Comparison of ENCODE assay signal across 19 cellular contexts in the genomic region with DNA sequence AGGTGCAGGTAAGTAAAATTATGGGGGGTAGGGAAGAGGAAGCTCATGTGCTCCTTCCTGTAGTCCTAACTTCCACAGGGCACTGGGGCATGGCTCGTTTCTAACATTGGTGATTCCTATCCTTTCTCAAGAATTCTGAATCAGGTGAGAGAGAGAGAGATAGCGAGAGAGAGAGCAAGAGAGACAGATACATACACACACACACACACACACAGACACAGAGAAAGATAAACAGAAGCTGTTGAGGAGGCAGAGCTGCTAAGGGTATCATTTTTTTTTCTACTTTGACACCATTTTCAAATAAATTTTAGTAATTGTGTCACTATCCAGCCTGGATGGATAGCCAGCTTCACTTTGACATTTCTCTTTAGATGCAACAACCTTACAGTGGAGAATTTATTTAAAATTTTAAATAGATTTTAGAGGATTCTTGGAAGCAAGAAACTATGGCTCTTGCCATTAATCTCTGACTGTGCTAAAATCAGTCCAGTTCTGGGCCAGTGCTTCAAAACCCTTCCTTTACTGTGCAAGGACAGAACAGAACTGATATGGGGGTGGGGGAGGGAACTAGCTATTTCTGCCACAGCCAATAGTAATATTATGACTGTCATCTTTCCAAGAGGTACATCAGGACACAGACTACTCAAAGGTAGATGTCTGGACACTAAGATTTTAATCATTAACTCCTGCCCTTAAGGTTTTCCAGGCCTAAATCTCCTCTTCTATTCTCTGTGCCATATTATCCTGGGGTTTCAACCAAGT. TPM values are rescaled to one million over a fixed set of nuclear protein-coding genes. Genes with fewer than 3 reads are reported as not detected.
DNase-seq lines count a peak whose midpoint lies in the region; ATAC-seq and TF ChIP-seq lines count a peak whose summit lies in the region.
"Had no signal": no experiment of that assay in that cellular context is flagged by ENCODE, and none has a peak within 500 bp of the region (broad histone marks: within the 10 kb centered on the region; RNA-seq: fewer than 3 reads in every experiment).

No MANE protein-coding gene starts in this region.

- H3K4me3 ChIP-seq in adrenal gland: no peak overlapping the region
- no peak overlapping the region for H3K4me3 ChIP-seq in body of pancreas
- no peak overlapping the region for H3K4me3 ChIP-seq in liver (ENCODE audit: low read depth in 1 of 3, low read length in 3 of 3)
- H3K4me3 ChIP-seq in skeletal muscle tissue (ENCODE audit: low read length in 3 of 3): peak overlapping the region in 1 of 3 donors; percentile 6
- H3K4me3 ChIP-seq: BLaER1 had no signal

- no peaks in the 10 kb centered on the region for H3K36me3 ChIP-seq in adrenal gland (replicated peaks in 1 of 2)
- H3K36me3 ChIP-seq in body of pancreas (replicated peaks in 1 of 2; ENCODE audit: insufficient read depth in 1 of 2, low read depth in 2 of 2): no peaks in the 10 kb centered on the region
- no peaks in the 10 kb centered on the region for H3K36me3 ChIP-seq in liver (ENCODE audit: control insufficient read depth in 4 of 4, insufficient read depth in 3 of 4, low read depth in 1 of 4, low read length in 3 of 4)
- no peaks in the 10 kb centered on the region for H3K36me3 ChIP-seq in skeletal muscle tissue (ENCODE audit: control insufficient read depth in 3 of 3, insufficient read depth in 3 of 3, low read length in 3 of 3)
- H3K36me3 ChIP-seq: BLaER1 had no signal

- TF ChIP-seq POLR2A in adrenal gland (IDR thresholded peaks at IDR 0.05) (no peak), body of pancreas (IDR thresholded peaks at IDR 0.05) (no peak)

- POLR2A ChIA-PET in activated CD8-positive, alpha-beta T cell treated with anti-CD3 and anti-CD28 coated beads, Interleukin-2, amount 10 ng/mL, durations not matched to agents 7 days and 5 days (lab: Charles Lee): no interaction called here

- WGBS in adrenal gland, 4 donors: 55 to 74% (median 59%) methylated on average over 2 of the region's 2 CpGs
- WGBS in body of pancreas, 2 donors: 34 to 41% methylated on average over 2 of the region's 2 CpGs
- 35% methylated on average over 2 of the region's 2 CpGs for WGBS in liver

- H3K27me3 Mint-ChIP-seq in activated CD8-positive, alpha-beta T cell treated with anti-CD3 and anti-CD28 coated beads, Interleukin-2, amount 10 ng/mL, durations not matched to agents 7 days and 5 days (ENCODE audit: low read depth): peaks cover 9% of the 10 kb centered on the region
- H3K27me3 Mint-ChIP-seq: CD4-positive, alpha-beta T cell had no signal

- DNase-seq in adrenal gland (peak in 1 of 7 donors; percentile 27), body of pancreas (no peak), iPS-NIHi7 (ENCODE audit: extremely low spot score) (no peak)
- DNase-seq in activated CD8-positive, alpha-beta T cell treated with anti-CD3 and anti-CD28 coated beads, Interleukin-2, amount 10 ng/mL, durations not matched to agents 7 days and 5 days: no peak
- DNase-seq: ACHN; CD4-positive, alpha-beta T cell; COR-L47; DMS79; Kasumi-1; NCI-H1694; NCI-H2081; NCI-H2171 treated with DMSO at 0.1 percent for 48 hours; NCI-H446 treated with DMSO at 0.1 percent for 48 hours; NCI-H526 treated with DMSO at 0.1 percent for 48 hours; OCI-M1 had no signal

- no peaks in the 10 kb centered on the region for H3K9me3 Mint-ChIP-seq in activated CD8-positive, alpha-beta T cell treated with anti-CD3 and anti-CD28 coated beads, Interleukin-2, amount 10 ng/mL, durations not matched to agents 7 days and 5 days (ENCODE audit: insufficient read depth)
- H3K9me3 Mint-ChIP-seq: CD4-positive, alpha-beta T cell had no signal

- H3K4me1 Mint-ChIP-seq in activated CD8-positive, alpha-beta T cell treated with anti-CD3 and anti-CD28 coated beads, Interleukin-2, amount 10 ng/mL, durations not matched to agents 7 days and 5 days (ENCODE audit: low read depth): peaks cover 28% of the 10 kb centered on the region

- H3K9me3 ChIP-seq in adrenal gland (replicated peaks in 1 of 3): no peaks in the 10 kb centered on the region
- no peaks in the 10 kb centered on the region for H3K9me3 ChIP-seq in body of pancreas
- no peaks in the 10 kb centered on the region for H3K9me3 ChIP-seq in liver (ENCODE audit: control insufficient read depth in 4 of 4, low read length in 3 of 4)
- H3K9me3 ChIP-seq in skeletal muscle tissue (ENCODE audit: control insufficient read depth in 3 of 3, low read length in 3 of 3): no peaks in the 10 kb centered on the region
- H3K9me3 ChIP-seq: BLaER1 had no signal

- H3K4me1 ChIP-seq in adrenal gland (replicated peaks in 1 of 2): peaks cover 20 to 24% of the 10 kb centered on the region in 2 donors
- peaks cover 49% of the 10 kb centered on the region for H3K4me1 ChIP-seq in body of pancreas
- H3K4me1 ChIP-seq in liver (ENCODE audit: control insufficient read depth in 4 of 4, insufficient read depth in 4 of 4, low read length in 3 of 4): peaks cover 8 to 42% (median 34%) of the 10 kb centered on the region in 4 donors
- peaks cover 15 to 34% (median 17%) of the 10 kb centered on the region in 3 donors for H3K4me1 ChIP-seq in skeletal muscle tissue (ENCODE audit: control insufficient read depth in 3 of 3, insufficient read depth in 3 of 3, low read length in 3 of 3)

- H3K4me3 Mint-ChIP-seq in activated CD8-positive, alpha-beta T cell treated with anti-CD3 and anti-CD28 coated beads, Interleukin-2, amount 10 ng/mL, durations not matched to agents 7 days and 5 days: no peak overlapping the region
- H3K4me3 Mint-ChIP-seq: CD4-positive, alpha-beta T cell had no signal

- ATAC-seq in body of pancreas (peak; percentile 34), esophagus mucosa (no peak)
- no peak for ATAC-seq in activated CD8-positive, alpha-beta T cell treated with anti-CD3 and anti-CD28 coated beads, Interleukin-2, amount 10 ng/mL, durations not matched to agents 7 days and 5 days

- H3K27ac Mint-ChIP-seq in activated CD8-positive, alpha-beta T cell treated with anti-CD3 and anti-CD28 coated beads, Interleukin-2, amount 10 ng/mL, durations not matched to agents 7 days and 5 days: no peak overlapping the region
- H3K27ac Mint-ChIP-seq: CD4-positive, alpha-beta T cell had no signal

- H3K27ac ChIP-seq in adrenal gland: peak overlapping the region in 3 of 5 donors; percentile 54 to 73 (median 65)
- peak overlapping the region; percentile 18 to 76 (median 67) for H3K27ac ChIP-seq in body of pancreas
- peak overlapping the region; percentile 47 to 53 for H3K27ac ChIP-seq in liver (ENCODE audit: low read depth in 1 of 2, low read length in 2 of 2)
- peak overlapping the region; percentile 88 for H3K27ac ChIP-seq in skeletal muscle tissue (ENCODE audit: low read depth, low read length)
- H3K27ac ChIP-seq: BLaER1 had no signal

- CTCF ChIA-PET in activated CD8-positive, alpha-beta T cell treated with anti-CD3 and anti-CD28 coated beads, Interleukin-2, amount 10 ng/mL, durations not matched to agents 7 days and 5 days (lab: Charles Lee): interaction anchor here (1.3 kb wide), 1 partner anchor 121 kb away, joined by 7 read pairs; no protein-coding TSS in a partner anchor

- TF ChIP-seq RAD21 in liver (IDR thresholded peaks at IDR 0.05): peak in 1 of 2 donors; percentile 22

- H3K36me3 Mint-ChIP-seq in activated CD8-positive, alpha-beta T cell treated with anti-CD3 and anti-CD28 coated beads, Interleukin-2, amount 10 ng/mL, durations not matched to agents 7 days and 5 days (ENCODE audit: low read depth): peaks cover 3% of the 10 kb centered on the region

- TF ChIP-seq CTCF in adrenal gland (IDR thresholded peaks at IDR 0.05) (no peak), body of pancreas (IDR thresholded peaks at IDR 0.05) (no peak), liver (IDR thresholded peaks at IDR 0.05; ENCODE audit: low read depth, low read length, missing input control) (no peak)

- no peak overlapping the region for H3K9ac ChIP-seq in liver (ENCODE audit: low read depth in 1 of 2, low read length in 2 of 2)
- H3K9ac ChIP-seq in skeletal muscle tissue (ENCODE audit: low read depth in 1 of 3, low read length in 3 of 3): peak overlapping the region in 2 of 3 donors; percentile 38 to 40
- H3K9ac ChIP-seq: BLaER1 had no signal

- intact Hi-C loops in adrenal gland (cut with DNase I) (no loop called here), body of pancreas (cut with DNase I) (no loop called here)

- H3K27me3 ChIP-seq in adrenal gland: no peaks in the 10 kb centered on the region
- H3K27me3 ChIP-seq in body of pancreas: no peaks in the 10 kb centered on the region
- H3K27me3 ChIP-seq in liver (ENCODE audit: control insufficient read depth in 4 of 4, insufficient read depth in 4 of 4, low read length in 3 of 4): no peaks in the 10 kb centered on the region
- no peaks in the 10 kb centered on the region for H3K27me3 ChIP-seq in skeletal muscle tissue (ENCODE audit: control insufficient read depth in 3 of 3, insufficient read depth in 3 of 3, low read length in 3 of 3)
- H3K27me3 ChIP-seq: BLaER1 had no signal

TF ChIP-seq in liver, 16 proteins besides CTCF, POLR2A, EP300 and RAD21 (continues in another document):
- TF ChIP-seq YY1 (IDR thresholded peaks at IDR 0.05) (no peak), HNF4A (conservative IDR thresholded peaks at IDR 0.05) (no peak), JUND (IDR thresholded peaks at IDR 0.05) (no peak), FOXA2 (IDR thresholded peaks at IDR 0.05) (no peak), NR2F2 (IDR thresholded peaks at IDR 0.05) (no peak), FOXA1 (IDR thresholded peaks at IDR 0.05) (no peak)

RNA-seq across cellular contexts. Expression of a gene that starts 14.6 kb away (rescaled TPM):
- total RNA-seq in adrenal gland: 10 to 100 TPM; 19.3 to 24.2 (median 21.7) TPM
- 10 to 100 TPM; 12.7 to 28.4 (median 16.1) TPM for polyA plus RNA-seq in adrenal gland
- 10 to 100 TPM in 1 of 2 donors, 1 to 10 TPM in 1; 9.1 to 12.2 TPM for total RNA-seq in body of pancreas
- 10 to 100 TPM; 12.9 to 26.1 TPM for total RNA-seq in liver
- 10 to 100 TPM; 10.0 to 20.3 TPM for polyA plus RNA-seq in liver
- 26.1 TPM for total RNA-seq in skeletal muscle tissue
- 10 to 100 TPM; 25.8 to 27.0 TPM for total RNA-seq in activated CD8-positive, alpha-beta T cell treated with anti-CD3 and anti-CD28 coated beads, Interleukin-2, amount 10 ng/mL, durations not matched to agents 7 days and 5 days
- 22.5 TPM for total RNA-seq in esophagus mucosa

RNA-seq across cellular contexts. Expression of a gene that starts 18.9 kb away (rescaled TPM):
- 10 to 100 TPM in 7 of 8 donors, 1 to 10 TPM in 1; 9.0 to 30.0 (median 24.9) TPM for total RNA-seq in adrenal gland
- polyA plus RNA-seq in adrenal gland: 10 to 100 TPM in 2 of 3 donors, 1 to 10 TPM in 1; 6.5 to 12.6 (median 11.2) TPM
- 100 to 1,000 TPM; 331 to 469 TPM for total RNA-seq in body of pancreas
- total RNA-seq in liver: 10 to 100 TPM in 1 of 2 donors, 1 to 10 TPM in 1; 4.3 to 62.0 TPM
- 10 to 100 TPM; 22.1 to 25.0 TPM for polyA plus RNA-seq in liver
- 11.0 TPM for total RNA-seq in skeletal muscle tissue
- 10 to 100 TPM; 12.0 to 12.8 TPM for total RNA-seq in activated CD8-positive, alpha-beta T cell treated with anti-CD3 and anti-CD28 coated beads, Interleukin-2, amount 10 ng/mL, durations not matched to agents 7 days and 5 days
- 26.3 TPM for total RNA-seq in esophagus mucosa

RNA-seq across cellular contexts. Expression of a gene that starts 40.0 kb away (rescaled TPM):
- total RNA-seq in adrenal gland (10 to 100 TPM in 7 of 8 donors, 1 to 10 TPM in 1; 7.8 to 27.0 (median 22.9) TPM), body of pancreas (1 to 10 TPM; 9.3 to 9.6 TPM), liver (10 to 100 TPM in 1 of 2 donors, 1 to 10 TPM in 1; 9.0 to 13.6 TPM), skeletal muscle tissue (18.3 TPM), esophagus mucosa (18.7 TPM)
- polyA plus RNA-seq in adrenal gland (10 to 100 TPM; 22.4 to 28.2 (median 24.0) TPM), liver (10 to 100 TPM in 1 of 2 donors, 1 to 10 TPM in 1; 7.3 to 25.2 TPM)
- 10 to 100 TPM; 25.2 to 31.0 TPM for total RNA-seq in activated CD8-positive, alpha-beta T cell treated with anti-CD3 and anti-CD28 coated beads, Interleukin-2, amount 10 ng/mL, durations not matched to agents 7 days and 5 days

Comparison
In these comparisons a context has a peak if more than half of its experiments do, and no peak if none do; other contexts are left out.
1. H3K9ac ChIP-seq: peak in skeletal muscle tissue (2 of 3); none in liver (0 of 2).
2. RNA of a gene that starts 18.9 kb away (total RNA-seq): 331 to 469 TPM in body of pancreas; 4.3 to 62.0 TPM in liver, 26.3 TPM in esophagus mucosa (single experiment), 9.0 to 30.0 TPM in adrenal gland, 12.0 to 12.8 TPM in activated CD8-positive, alpha-beta T cell treated with anti-CD3 and anti-CD28 coated beads, Interleukin-2, amount 10 ng/mL, durations not matched to agents 7 days and 5 days and 11.0 TPM in skeletal muscle tissue (single experiment); every median in the first group is over 4 times any median in the second.
3. Peak in every context shown above with its lines, with median percentiles within 50 percentile points of each other: H3K27ac ChIP-seq.